ENCODE assay signal across 18 cellular contexts in the genomic region with DNA sequence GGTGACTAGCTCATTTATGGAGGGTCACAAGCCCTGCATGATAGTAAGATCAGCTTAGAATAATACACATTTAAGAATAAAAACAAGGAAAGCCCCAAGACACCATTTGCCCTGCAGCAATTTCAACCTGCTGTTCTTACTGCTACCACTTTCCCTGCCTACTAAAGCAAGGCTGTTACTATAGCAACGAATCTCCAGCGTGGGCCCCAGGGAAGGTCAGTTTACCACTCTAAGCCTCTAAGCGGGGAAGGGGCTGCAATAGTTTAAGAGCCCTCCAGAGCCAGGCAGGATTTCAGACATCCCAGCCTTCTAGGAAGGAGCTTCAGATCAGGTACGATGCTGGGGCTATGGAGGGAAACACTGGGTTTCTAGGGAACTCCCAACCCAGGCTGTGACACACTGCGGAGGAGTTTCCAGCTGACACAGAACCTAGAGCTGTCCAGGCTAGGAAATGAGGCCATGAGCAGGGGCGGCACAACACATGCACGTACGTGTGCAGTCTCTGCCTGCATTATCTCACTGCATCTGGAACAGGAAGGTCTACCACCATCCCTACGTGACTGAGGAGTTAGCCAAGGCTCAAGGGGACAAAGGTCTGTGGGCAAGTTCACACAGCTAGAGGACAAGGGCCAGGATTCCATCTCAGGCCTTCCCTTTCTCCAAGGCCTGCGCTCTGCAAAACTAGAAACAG. TPM values are rescaled to one million over a fixed set of nuclear protein-coding genes. Genes with fewer than 3 reads are reported as not detected.
DNase-seq lines count a peak whose midpoint lies in the region; ATAC-seq, FAIRE-seq and TF ChIP-seq lines count a peak whose summit lies in the region.
"Had no signal": no experiment of that assay in that cellular context is flagged by ENCODE, and none has a peak within 500 bp of the region (broad histone marks: within the 10 kb centered on the region; RNA-seq: fewer than 3 reads in every experiment).

No MANE protein-coding gene starts in this region.

- peaks cover 39% of the 10 kb centered on the region for H3K4me1 Mint-ChIP-seq in nephron progenitor cell
- peaks cover 9% of the 10 kb centered on the region; the same call in 1 of the 2 replicates for H3K4me1 Mint-ChIP-seq in HFFc6 (ENCODE audit: low read depth)

- no peak for DNase-seq in heart right ventricle
- DNase-seq in left cardiac atrium = no peak
- peak in 6 of 10 donors; percentile 58 to 83 (median 68) for DNase-seq in dorsolateral prefrontal cortex
- DNase-seq in nephron progenitor cell = peak; percentile 51
- no peak for DNase-seq in urothelium cell line (ENCODE audit: low spot score)
- DNase-seq in sigmoid colon = no peak
- no peak for DNase-seq in SW 1271 (lab: John Stamatoyannopoulos, UW)
- no peak for DNase-seq in HFFc6
- DNase-seq: COR-L47, Karpas-422, NCI-H1436 treated with DMSO at 0.1 percent for 48 hours, NCI-H510A treated with DMSO at 0.1 percent for 48 hours had no signal

- H3K27ac Mint-ChIP-seq in nephron progenitor cell (peak overlapping the region; percentile 96), HFFc6 (no peak overlapping the region; the same call in 1 of the 2 replicates)

- TF ChIP-seq EP300 in sigmoid colon (IDR thresholded peaks at IDR 0.05) = no peak

- ATAC-seq in heart right ventricle (peak in 5 of 8 donors; percentile 35 to 64 (median 49)), left cardiac atrium (no peak)
- ATAC-seq: gastroesophageal sphincter, SK-N-SH treated with all-trans-retinoic acid at 6 μM for 48 hours had no signal

- no peak overlapping the region for H3K4me3 ChIP-seq in heart right ventricle
- no peak overlapping the region for H3K4me3 ChIP-seq in dorsolateral prefrontal cortex
- H3K4me3 ChIP-seq in sigmoid colon = no peak overlapping the region
- H3K4me3 ChIP-seq: gastroesophageal sphincter, thoracic aorta had no signal

- H3K36me3 ChIP-seq in heart right ventricle (peaks cover 0 to 100% (median 52%) of the 10 kb centered on the region in 9 donors), sigmoid colon (peaks cover 15 to 90% (median 39%) of the 10 kb centered on the region in 4 donors)

- H3K27me3 ChIP-seq in heart right ventricle = no peaks in the 10 kb centered on the region
- H3K27me3 ChIP-seq in dorsolateral prefrontal cortex = no peaks in the 10 kb centered on the region
- H3K27me3 ChIP-seq in sigmoid colon = no peaks in the 10 kb centered on the region
- H3K27me3 ChIP-seq: gastroesophageal sphincter had no signal

- H3K9me3 ChIP-seq in heart right ventricle (no peaks in the 10 kb centered on the region), sigmoid colon (no peaks in the 10 kb centered on the region)
- H3K9me3 ChIP-seq: gastroesophageal sphincter, thoracic aorta had no signal

- intact Hi-C loops in heart right ventricle (cut with DNase I) (loop anchor here in 6 of 10 donors (5.0 to 10.0 kb wide), 6 partner anchors 66 to 806 kb away; no protein-coding TSS in a partner anchor), left cardiac atrium (cut with DNase I) (loop anchor here in 1 of 2 donors (5.0 kb wide), 1 partner anchor 66 kb away; no protein-coding TSS in a partner anchor), dorsolateral prefrontal cortex (cut with DNase I) (loop anchor here in 1 of 2 donors (5.0 kb wide), 1 partner anchor 66 kb away; no protein-coding TSS in a partner anchor), sigmoid colon (cut with DNase I) (loop anchor here (5.0 kb wide), 1 partner anchor 46 kb away; no protein-coding TSS in a partner anchor)

- no peak overlapping the region for H3K27ac ChIP-seq in heart right ventricle
- H3K27ac ChIP-seq in dorsolateral prefrontal cortex = peak overlapping the region in 46 of 59 donors; percentile 2 to 90 (median 55)
- peak overlapping the region in 1 of 4 donors; percentile 24 for H3K27ac ChIP-seq in sigmoid colon
- H3K27ac ChIP-seq: gastroesophageal sphincter, HL-60, parathyroid adenoma, thoracic aorta, VCaP had no signal

- peak overlapping the region; percentile 66 for H3K4me3 Mint-ChIP-seq in nephron progenitor cell
- H3K4me3 Mint-ChIP-seq in HFFc6 = no peak overlapping the region; the same call in 1 of the 2 replicates

- H3K36me3 Mint-ChIP-seq in nephron progenitor cell (ENCODE audit: low read depth) = peaks cover 39% of the 10 kb centered on the region
- H3K36me3 Mint-ChIP-seq in HFFc6 (ENCODE audit: low read depth) = peaks cover 25% of the 10 kb centered on the region

- H3K27me3 Mint-ChIP-seq in nephron progenitor cell (ENCODE audit: low read depth, poor library complexity) (no peaks in the 10 kb centered on the region), HFFc6 (ENCODE audit: insufficient read depth) (peaks cover 2% of the 10 kb centered on the region; the same call in 1 of the 2 replicates)

- FAIRE-seq in urothelium cell line (lab: Jason Lieb, UNC) = peak; percentile 96

- H3K4me1 ChIP-seq in heart right ventricle (peaks cover 0 to 21% (median 3%) of the 10 kb centered on the region in 9 donors), sigmoid colon (peaks cover 0 to 31% (median 15%) of the 10 kb centered on the region in 4 donors)
- H3K4me1 ChIP-seq: parathyroid adenoma had no signal

- TF ChIP-seq POLR2A in sigmoid colon (IDR thresholded peaks at IDR 0.05) = no peak

- H3K9me3 Mint-ChIP-seq in nephron progenitor cell (no peaks in the 10 kb centered on the region), HFFc6 (no peaks in the 10 kb centered on the region)

- WGBS in heart right ventricle, 2 donors = 78 to 79% methylated on average over 10 of the region's 10 CpGs
- WGBS in sigmoid colon, 2 donors = 81 to 83% methylated on average over 10 of the region's 10 CpGs

- TF ChIP-seq CTCF in heart right ventricle (IDR thresholded peaks at IDR 0.05) (no peak), dorsolateral prefrontal cortex (IDR thresholded peaks at IDR 0.05 in 54 of 56, conservative IDR thresholded peaks at IDR 0.05 in 2 of 56; ENCODE audit: low read depth in 1 of 56, partially characterized antibody in 56 of 56) (no peak), nephron progenitor cell (IDR thresholded peaks at IDR 0.05) (no peak), sigmoid colon (IDR thresholded peaks at IDR 0.05) (no peak), HFFc6 (IDR thresholded peaks at IDR 0.05) (no peak)

RNA-seq across cellular contexts. Expression of gene HPS4, which starts 20.5 kb away (rescaled TPM):
- 10 to 100 TPM in 3 of 10 donors, 1 to 10 TPM in 7; 6.6 to 12.0 (median 9.0) TPM for total RNA-seq in heart right ventricle
- 10 to 100 TPM in 1 of 2 donors, 1 to 10 TPM in 1; 4.6 to 14.3 TPM for polyA plus RNA-seq in heart right ventricle
- total RNA-seq in left cardiac atrium = 10 to 100 TPM; 12.2 to 13.2 TPM
- 10 to 100 TPM; 31.0 to 59.1 (median 45.3) TPM for total RNA-seq in dorsolateral prefrontal cortex
- total RNA-seq in sigmoid colon = 10 to 100 TPM; 16.0 to 48.7 (median 20.5) TPM
- polyA plus RNA-seq in sigmoid colon = 10 to 100 TPM in 1 of 3 donors, 1 to 10 TPM in 2; 4.8 to 19.0 (median 9.0) TPM
- total RNA-seq in HFFc6 (2021; fragmentation: NEBNext Ultra II Directional; extraction: Animal tissue kit (Norgen Biotek cat#: 25700)) = 10 to 100 TPM; 18.0 to 22.6 (median 20.6) TPM

RNA-seq across cellular contexts. Expression of gene SRRD, which starts 20.6 kb away (rescaled TPM):
- total RNA-seq in heart right ventricle (10 to 100 TPM; 19.5 to 26.3 (median 21.2) TPM), left cardiac atrium (10 to 100 TPM; 14.9 to 23.7 TPM), dorsolateral prefrontal cortex (10 to 100 TPM; 15.0 to 37.8 (median 23.3) TPM), sigmoid colon (10 to 100 TPM in 3 of 4 donors, 1 to 10 TPM in 1; 10.0 to 17.4 (median 11.3) TPM)
- polyA plus RNA-seq in heart right ventricle (10 to 100 TPM; 11.9 to 17.8 TPM), sigmoid colon (10 to 100 TPM in 1 of 3 donors, 1 to 10 TPM in 2; 4.4 to 10.0 (median 4.8) TPM)
- total RNA-seq in HFFc6 (2021; fragmentation: NEBNext Ultra II Directional; extraction: Animal tissue kit (Norgen Biotek cat#: 25700)) = 10 to 100 TPM; 15.0 to 21.2 (median 19.1) TPM

RNA-seq across cellular contexts. Expression of gene ASPHD2, which starts 34.1 kb away (rescaled TPM):
- total RNA-seq in heart right ventricle (1 to 10 TPM in 1 of 10 donors, under 1 TPM in 7, not detected in 2; 0.07 to 1.8 (median 0.13) TPM), left cardiac atrium (under 1 TPM; 0.18 to 0.31 TPM), dorsolateral prefrontal cortex (10 to 100 TPM in 111 of 120 experiments, 1 to 10 TPM in 9; 4.8 to 24.5 (median 15.5) TPM), sigmoid colon (1 to 10 TPM in 3 of 4 donors, under 1 TPM in 1; 0.83 to 1.6 (median 1.3) TPM)
- polyA plus RNA-seq in heart right ventricle (under 1 TPM in 1 of 2 donors, not detected in 1; 0.19 TPM), sigmoid colon (1 to 10 TPM; 1.2 to 3.4 (median 1.8) TPM)
- 1 to 10 TPM in 5 of 6 experiments, under 1 TPM in 1; 0.85 to 2.3 (median 1.3) TPM for total RNA-seq in HFFc6 (2021; fragmentation: NEBNext Ultra II Directional; extraction: Animal tissue kit (Norgen Biotek cat#: 25700))

RNA-seq across cellular contexts. Expression of gene TFIP11, which starts 49.2 kb away (rescaled TPM):
- total RNA-seq in heart right ventricle = 10 to 100 TPM; 18.8 to 25.5 (median 22.8) TPM
- 10 to 100 TPM; 22.4 to 25.0 TPM for polyA plus RNA-seq in heart right ventricle
- 10 to 100 TPM; 19.9 to 20.4 TPM for total RNA-seq in left cardiac atrium
- 10 to 100 TPM; 27.4 to 51.0 (median 35.3) TPM for total RNA-seq in dorsolateral prefrontal cortex
- total RNA-seq in sigmoid colon = 10 to 100 TPM; 14.0 to 19.1 (median 15.8) TPM
- 10 to 100 TPM in 2 of 3 donors, 1 to 10 TPM in 1; 8.4 to 18.2 (median 10.2) TPM for polyA plus RNA-seq in sigmoid colon
- total RNA-seq in HFFc6 (2021; fragmentation: NEBNext Ultra II Directional; extraction: Animal tissue kit (Norgen Biotek cat#: 25700)) = 10 to 100 TPM; 31.4 to 35.8 (median 33.9) TPM

Comparison
In these comparisons a context has a peak if more than half of its experiments do, and no peak if none do; other contexts are left out.
1. ATAC-seq: peak in heart right ventricle (5 of 8); none in left cardiac atrium (0 of 2).
2. DNase-seq: peak in dorsolateral prefrontal cortex (6 of 10) and nephron progenitor cell (single experiment); none in heart right ventricle (0 of 2), left cardiac atrium (single experiment), urothelium cell line (single experiment), sigmoid colon (single experiment), SW 1271 (0 of 2) and HFFc6 (single experiment).
3. H3K27ac ChIP-seq: peak in dorsolateral prefrontal cortex (46 of 59); none in heart right ventricle (0 of 10).